Comparison of ENCODE assay signal across 22 cellular contexts in genomic region chr6:79469381-79470246, GRCh38.
A peak's percentile ranks its signal among the peaks of the same experiment; 100 is the strongest.
DNase-seq lines count a peak whose midpoint lies in the region; ATAC-seq, FAIRE-seq and TF ChIP-seq lines count a peak whose summit lies in the region.
"Had no signal": no experiment of that assay in that cellular context is flagged by ENCODE, and none has a peak within 500 bp of the region (broad histone marks: within the 10 kb centered on the region; RNA-seq: fewer than 3 reads in every experiment).

No MANE protein-coding gene starts in this region.

- CTCF ChIA-PET in HepG2 (lab: Yijun Ruan, JAX; ENCODE audit: low intra/inter-chr PET ratio, low total read pairs) = no interaction called here

- TF ChIP-seq POLR2A in HepG2 (IDR thresholded peaks at IDR 0.05; ENCODE audit: insufficient read depth in 1 of 2, low read depth in 2 of 2, low read length in 2 of 2) (no peak), right lobe of liver (IDR thresholded peaks at IDR 0.05) (no peak)

- no peak for TF ChIP-seq RAD21 in HepG2 (CRISPR knock-in tag; IDR thresholded peaks at IDR 0.05)

- ATAC-seq in HepG2 (no peak), right lobe of liver (no peak), esophagus mucosa (peak; percentile 71), HG02642 (IDR thresholded peaks at IDR 0.05; ENCODE audit: poor library complexity, unreplicated experiment) (no peak)
- ATAC-seq: GM23338, HCT116 had no signal

- no peaks in the 10 kb centered on the region for H3K9me3 ChIP-seq in HepG2 (ENCODE audit: low read length)
- H3K9me3 ChIP-seq in right lobe of liver = no peaks in the 10 kb centered on the region
- no peaks in the 10 kb centered on the region for H3K9me3 ChIP-seq in mesodermal cell (ENCODE audit: control insufficient read depth, low read length)
- H3K9me3 ChIP-seq: BE2C had no signal

- H3K79me2 ChIP-seq in HepG2 (ENCODE audit: insufficient read depth, low read length) = no peaks in the 10 kb centered on the region

- intact Hi-C loops in HepG2 (cut with micrococcal nuclease; ENCODE audit: unreplicated experiment) = loop anchor here (5.0 to 10.0 kb wide), 3 partner anchors 67 to 392 kb away; partner anchors contain the start of genes HMGN3 and PHIP
- intact Hi-C loops in right lobe of liver (cut with DNase I) = no loop called here

- POLR2A ChIA-PET in HepG2 (lab: Yijun Ruan, JAX) = interaction anchor here (0.7 kb wide), 1 partner anchor 259 kb away, joined by 4 read pairs; no protein-coding TSS in a partner anchor

- H3K27me3 ChIP-seq in HepG2 (ENCODE audit: control insufficient read depth in 1 of 2, insufficient read depth in 2 of 2, low read length in 2 of 2) (no peaks in the 10 kb centered on the region), right lobe of liver (no peaks in the 10 kb centered on the region)
- H3K27me3 ChIP-seq: BE2C had no signal

- 41% methylated on average over 4 of the region's 5 CpGs for WGBS in HepG2 (ENCODE audit: low lambda C conversion rate)
- 64% methylated on average over 5 of the region's 5 CpGs for WGBS in right lobe of liver (ENCODE audit: insufficient coverage, low coverage, low lambda C conversion rate, missing lambda C conversion rate)
- 100% methylated on average over 3 to 4 of the region's 5 CpGs for WGBS in mesodermal cell (ENCODE audit: insufficient coverage in 2 of 2), 2 experiments

- peaks cover 50% of the 10 kb centered on the region for H3K4me1 ChIP-seq in HepG2 (ENCODE audit: insufficient read depth, low read length)
- no peaks in the 10 kb centered on the region for H3K4me1 ChIP-seq in right lobe of liver
- H3K4me1 ChIP-seq in mesodermal cell (ENCODE audit: control insufficient read depth, insufficient read depth, low read length, poor library complexity, severe bottlenecking) = peaks cover 20% of the 10 kb centered on the region

- H3K4me2 ChIP-seq in HepG2 (ENCODE audit: low read depth, low read length) = no peak overlapping the region
- H3K4me2 ChIP-seq: GM23338 had no signal

- no peak overlapping the region for H3K9ac ChIP-seq in HepG2 (ENCODE audit: insufficient read depth, low read depth, low read length)

- TF ChIP-seq CTCF in HepG2 (CRISPR knock-in tag; IDR thresholded peaks at IDR 0.05) (no peak), right lobe of liver (IDR thresholded peaks at IDR 0.05) (no peak)

- no peak for FAIRE-seq in HepG2 (lab: Jason Lieb, UNC)
- FAIRE-seq: GM12891 had no signal

- H3K27ac ChIP-seq in HepG2 (ENCODE audit: extremely low read length, insufficient read depth, low read length) = no peak overlapping the region
- no peak overlapping the region for H3K27ac ChIP-seq in right lobe of liver
- peak overlapping the region; percentile 36 for H3K27ac ChIP-seq in mesodermal cell (ENCODE audit: low read depth, low read length, severe bottlenecking)

- no peak overlapping the region for H3K4me3 ChIP-seq in HepG2 (replicated peaks in 1 of 3; ENCODE audit: insufficient read depth in 1 of 3, low read depth in 2 of 3, low read length in 3 of 3)
- no peak overlapping the region for H3K4me3 ChIP-seq in right lobe of liver
- no peak overlapping the region for H3K4me3 ChIP-seq in mesodermal cell (ENCODE audit: extremely low read depth, insufficient read depth, low read length, poor library complexity, severe bottlenecking)
- H3K4me3 ChIP-seq: GM23338 had no signal

- TF ChIP-seq EP300 in HepG2 (IDR thresholded peaks at IDR 0.05; ENCODE audit: low read depth in 2 of 2, low read length in 2 of 2) (no peak), HepG2 (CRISPR knock-in tag; IDR thresholded peaks at IDR 0.05; ENCODE audit: borderline replicate concordance) (no peak)

- no TSS peak for BruUV-seq in HepG2 (replicated peaks; lab: Mats Ljungman, UMichigan)

- no peaks in the 10 kb centered on the region for H4K20me1 ChIP-seq in HepG2 (ENCODE audit: insufficient read depth, low read length)

- H2AFZ ChIP-seq in HepG2 (ENCODE audit: low read length) = no peak overlapping the region
- H2AFZ ChIP-seq: GM23338 had no signal

- in situ Hi-C loops in HepG2 (cut with HindIII; ENCODE audit: extremely low pct_ligation_motif_present, low pct_unique_long_range_greater_than_20kb) = no loop called here

- no peaks in the 10 kb centered on the region for H3K36me3 ChIP-seq in HepG2 (replicated peaks in 1 of 2; ENCODE audit: control insufficient read depth in 1 of 2, insufficient read depth in 2 of 2, low read length in 2 of 2)
- no peaks in the 10 kb centered on the region for H3K36me3 ChIP-seq in right lobe of liver
- H3K36me3 ChIP-seq in mesodermal cell (ENCODE audit: control insufficient read depth, insufficient read depth, low read length) = no peaks in the 10 kb centered on the region
- H3K36me3 ChIP-seq: BE2C had no signal

- DNase-seq in HepG2 (ENCODE audit: low spot score) (no peak), right lobe of liver (no peak), T-helper 9 cell (no peak), NOMO-1 treated with dmso at 0.1 percent for 144 hours (lab: John Stamatoyannopoulos, UW; ENCODE audit: unreplicated experiment) (no peak), nucleus accumbens (lab: John Stamatoyannopoulos, UW) (no peak)
- DNase-seq: 8988T; BE2C; CD4-positive, CD25-positive, alpha-beta regulatory T cell; COR-L47; DMS 273 treated with DMSO at 0.1 percent for 48 hours; MV-4-11; NCI-H1694 treated with DMSO at 0.1 percent for 48 hours; NCI-H510A; NCI-H748 treated with DMSO at 0.1 percent for 48 hours; NK-92 treated with Interleukin-12 subunit alpha and Interleukin-12 subunit beta, amount 100 ng/mL, for 24 hours; SHP77 had no signal

TF ChIP-seq in HepG2, 621 proteins besides CTCF, POLR2A, EP300 and RAD21:
- TF ChIP-seq ZNF569 (CRISPR knock-in tag; IDR thresholded peaks at IDR 0.05; ENCODE audit: borderline replicate concordance) (no peak), RXRB (CRISPR knock-in tag; IDR thresholded peaks at IDR 0.05; ENCODE audit: borderline replicate concordance) (no peak), BCL6 (CRISPR knock-in tag; IDR thresholded peaks at IDR 0.05) (peak; percentile 82), NAIF1 (CRISPR knock-in tag; IDR thresholded peaks at IDR 0.05; ENCODE audit: borderline replicate concordance) (no peak), HNF1A (IDR thresholded peaks at IDR 0.05; ENCODE audit: low read depth) (no peak), HNF1A (CRISPR knock-in tag; IDR thresholded peaks at IDR 0.05; ENCODE audit: borderline replicate concordance) (no peak), ZBTB7B (CRISPR knock-in tag; IDR thresholded peaks at IDR 0.05) (no peak)
- TF ChIP-seq, protein P1, sequence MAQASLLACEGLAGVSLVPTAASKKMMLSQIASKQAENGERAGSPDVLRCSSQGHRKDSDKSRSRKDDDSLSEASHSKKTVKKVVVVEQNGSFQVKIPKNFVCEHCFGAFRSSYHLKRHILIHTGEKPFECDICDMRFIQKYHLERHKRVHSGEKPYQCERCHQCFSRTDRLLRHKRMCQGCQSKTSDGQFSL (CRISPR knock-in tag; IDR thresholded peaks at IDR 0.05) = no peak
- TF ChIP-seq, protein P2, sequence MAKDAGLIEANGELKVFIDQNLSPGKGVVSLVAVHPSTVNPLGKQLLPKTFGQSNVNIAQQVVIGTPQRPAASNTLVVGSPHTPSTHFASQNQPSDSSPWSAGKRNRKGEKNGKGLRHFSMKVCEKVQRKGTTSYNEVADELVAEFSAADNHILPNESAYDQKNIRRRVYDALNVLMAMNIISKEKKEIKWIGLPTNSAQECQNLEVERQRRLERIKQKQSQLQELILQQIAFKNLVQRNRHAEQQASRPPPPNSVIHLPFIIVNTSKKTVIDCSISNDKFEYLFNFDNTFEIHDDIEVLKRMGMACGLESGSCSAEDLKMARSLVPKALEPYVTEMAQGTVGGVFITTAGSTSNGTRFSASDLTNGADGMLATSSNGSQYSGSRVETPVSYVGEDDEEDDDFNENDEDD (CRISPR knock-in tag; IDR thresholded peaks at IDR 0.05; ENCODE audit: borderline replicate concordance) = no peak
TF ChIP-seq in HepG2: peak in this region for 1.
